Comparison of ENCODE assay signal across 35 cellular contexts in genomic region chr5:61907995-61908394, GRCh38.
"Had no signal": no experiment of that assay in that cellular context is flagged by ENCODE, and none has a peak within 500 bp of the region (broad histone marks: within the 10 kb centered on the region; RNA-seq: fewer than 3 reads in every experiment).

No MANE protein-coding gene starts in this region.

- DNase-seq: Karpas-422, Kasumi-1, MG63, MM.1S, MV-4-11, NCI-H1048, NCI-H1092, NCI-H1092 treated with DMSO at 0.1 percent for 48 hours, NCI-H1105, NCI-H1105 treated with DMSO at 0.1 percent for 48 hours, NCI-H1417, NCI-H1417 treated with DMSO at 0.1 percent for 48 hours, NCI-H1436, NCI-H1436 treated with DMSO at 0.1 percent for 48 hours, NCI-H146, NCI-H1694, NCI-H1694 treated with DMSO at 0.1 percent for 48 hours, NCI-H187, NCI-H187 treated with DMSO at 0.1 percent for 48 hours, NCI-H1930, NCI-H2029, NCI-H2029 treated with DMSO at 0.1 percent for 48 hours, NCI-H2081, NCI-H2081 treated with DMSO at 0.1 percent for 48 hours, NCI-H2107, NCI-H2171, NCI-H2171 treated with DMSO at 0.1 percent for 48 hours, NCI-H2227 treated with DMSO at 0.1 percent for 48 hours, NCI-H226, NCI-H345, NCI-H446, NCI-H446 treated with DMSO at 0.1 percent for 48 hours, NCI-H510A, NCI-H510A treated with DMSO at 0.1 percent for 48 hours, NCI-H524 had no signal

- H3K4me3 ChIP-seq: MG63 had no signal

- H3K36me3 ChIP-seq: MG63 had no signal

- H3K9me3 ChIP-seq: MG63 had no signal

- H3K27me3 ChIP-seq: MG63 had no signal
